In the genomic region with DNA sequence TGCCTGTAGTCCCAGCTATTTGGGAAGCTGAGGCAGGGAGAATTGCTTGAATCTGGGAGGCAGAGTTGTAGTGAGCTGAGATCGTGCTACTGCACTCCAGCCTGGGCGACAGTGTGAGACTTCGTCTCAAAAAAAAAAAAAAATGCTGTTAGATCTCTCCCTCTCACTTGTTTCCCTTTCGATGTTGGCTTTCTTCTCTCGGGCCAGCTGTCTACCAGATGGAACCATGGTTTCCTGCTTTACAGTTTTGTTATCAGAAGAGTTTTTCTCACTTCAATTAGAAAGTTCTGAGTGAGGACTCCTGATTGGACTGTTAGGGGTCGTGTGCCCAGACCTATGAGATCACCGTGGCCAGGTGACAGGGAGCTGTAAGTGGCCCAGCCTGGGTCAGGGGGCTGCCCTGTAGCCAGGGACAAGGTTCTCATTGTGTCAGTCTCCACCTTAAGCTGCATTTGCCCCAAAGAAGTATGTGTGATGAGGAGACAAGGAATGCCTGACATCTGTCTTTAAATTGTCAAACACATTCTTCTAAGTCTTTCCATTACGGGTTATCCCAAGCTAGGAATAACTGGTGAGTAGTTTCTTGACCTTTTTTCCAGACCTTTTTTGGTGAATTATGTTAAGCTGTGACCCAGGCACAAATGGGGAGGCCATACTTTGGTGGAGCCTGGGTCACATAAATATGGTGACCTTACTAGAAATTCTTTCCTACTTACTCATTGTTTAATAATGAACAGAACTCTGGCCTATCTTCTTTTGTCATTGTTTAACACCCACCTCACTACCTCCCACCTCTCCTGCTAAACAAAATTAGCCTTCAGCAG, we compare ENCODE assay signal across 9 cellular contexts. TPM values are rescaled to one million over a fixed set of nuclear protein-coding genes. Genes with fewer than 3 reads are reported as not detected.
DNase-seq lines count a peak whose midpoint lies in the region; ATAC-seq and TF ChIP-seq lines count a peak whose summit lies in the region.
"Had no signal": no experiment of that assay in that cellular context is flagged by ENCODE, and none has a peak within 500 bp of the region (broad histone marks: within the 10 kb centered on the region; RNA-seq: fewer than 3 reads in every experiment).

No MANE protein-coding gene starts in this region.

- H3K4me1 ChIP-seq in endodermal cell (ENCODE audit: control insufficient read depth, insufficient read depth, low read length) (peaks cover 24% of the 10 kb centered on the region), Peyer's patch (peaks cover 0 to 6% (median 0%) of the 10 kb centered on the region in 4 donors)
- H3K4me1 ChIP-seq: parathyroid adenoma had no signal

- peaks cover 44% of the 10 kb centered on the region for H3K4me1 Mint-ChIP-seq in T-helper 1 cell treated with Interleukin-12 subunit alpha and Interleukin-12 subunit beta and Interleukin-4 antibody, amounts not matched to agents 30 μg/mL and 1 μg/mL, for 36 hours (ENCODE audit: low read depth)
- H3K4me1 Mint-ChIP-seq in endodermal cell = peaks cover 73% of the 10 kb centered on the region

- H3K36me3 ChIP-seq in endodermal cell (ENCODE audit: control insufficient read depth, insufficient read depth, low read length) = peaks cover 20% of the 10 kb centered on the region
- no peaks in the 10 kb centered on the region for H3K36me3 ChIP-seq in Peyer's patch

- peak overlapping the region; percentile 45 for H3K4me3 Mint-ChIP-seq in T-helper 1 cell treated with Interleukin-12 subunit alpha and Interleukin-12 subunit beta and Interleukin-4 antibody, amounts not matched to agents 30 μg/mL and 1 μg/mL, for 36 hours
- peak overlapping the region; percentile 48 for H3K4me3 Mint-ChIP-seq in endodermal cell

- H3K27me3 ChIP-seq in endodermal cell (ENCODE audit: control insufficient read depth, insufficient read depth, low read length, poor library complexity, severe bottlenecking) (no peaks in the 10 kb centered on the region), Peyer's patch (no peaks in the 10 kb centered on the region)

- DNase-seq in endodermal cell (peak; percentile 87), NCI-H2171 (lab: John Stamatoyannopoulos, UW) (no peak), Peyer's patch (no peak), NCI-H345 (lab: John Stamatoyannopoulos, UW) (no peak)
- DNase-seq in stimulated activated CD8-positive, alpha-beta memory T cell treated with anti-CD3 and anti-CD28 coated beads, Interleukin-4, amount 100 ng/mL, for 48 hours = peak; percentile 28

- ATAC-seq in GM18502 (IDR thresholded peaks at IDR 0.05; ENCODE audit: poor library complexity, unreplicated experiment) (peak; percentile 83), HG02571 (IDR thresholded peaks at IDR 0.05; ENCODE audit: unreplicated experiment) (peak; percentile 75)

- peak overlapping the region; percentile 68 for H3K27ac Mint-ChIP-seq in T-helper 1 cell treated with Interleukin-12 subunit alpha and Interleukin-12 subunit beta and Interleukin-4 antibody, amounts not matched to agents 30 μg/mL and 1 μg/mL, for 36 hours
- H3K27ac Mint-ChIP-seq in endodermal cell = peak overlapping the region; percentile 88

- H3K4me3 ChIP-seq in endodermal cell (ENCODE audit: low read length) = peak overlapping the region; percentile 78
- H3K4me3 ChIP-seq in Peyer's patch = no peak overlapping the region

- no peaks in the 10 kb centered on the region for H3K27me3 Mint-ChIP-seq in T-helper 1 cell treated with Interleukin-12 subunit alpha and Interleukin-12 subunit beta and Interleukin-4 antibody, amounts not matched to agents 30 μg/mL and 1 μg/mL, for 36 hours (ENCODE audit: low read depth)
- H3K27me3 Mint-ChIP-seq in endodermal cell (ENCODE audit: insufficient read depth) = no peaks in the 10 kb centered on the region

- H3K36me3 Mint-ChIP-seq in T-helper 1 cell treated with Interleukin-12 subunit alpha and Interleukin-12 subunit beta and Interleukin-4 antibody, amounts not matched to agents 30 μg/mL and 1 μg/mL, for 36 hours (ENCODE audit: low read depth) = peaks cover 13% of the 10 kb centered on the region
- peaks cover 12% of the 10 kb centered on the region for H3K36me3 Mint-ChIP-seq in endodermal cell (ENCODE audit: low read depth)

- H3K27ac ChIP-seq in endodermal cell (ENCODE audit: low read depth, low read length) (no peak overlapping the region), Peyer's patch (peak overlapping the region in 1 of 4 donors; percentile 38)
- H3K27ac ChIP-seq: parathyroid adenoma had no signal

- TF ChIP-seq CTCF in endodermal cell (conservative IDR thresholded peaks at IDR 0.05) = no peak
- TF ChIP-seq CTCF in Peyer's patch (IDR thresholded peaks at IDR 0.05) = no peak

- TF ChIP-seq POLR2A in Peyer's patch (IDR thresholded peaks at IDR 0.05) = no peak

- H3K9ac ChIP-seq in endodermal cell (ENCODE audit: extremely low read depth, low read length, poor library complexity, severe bottlenecking) = peak overlapping the region; percentile 50
- H3K9ac ChIP-seq: parathyroid adenoma had no signal

- H3K9me3 Mint-ChIP-seq in T-helper 1 cell treated with Interleukin-12 subunit alpha and Interleukin-12 subunit beta and Interleukin-4 antibody, amounts not matched to agents 30 μg/mL and 1 μg/mL, for 36 hours = no peaks in the 10 kb centered on the region
- peaks cover 6% of the 10 kb centered on the region for H3K9me3 Mint-ChIP-seq in endodermal cell

- 53 to 57% methylated on average over 6 to 8 of the region's 8 CpGs for WGBS in endodermal cell (ENCODE audit: insufficient coverage in 1 of 2, insufficient read length in 1 of 2), 2 experiments

- peaks cover 11% of the 10 kb centered on the region for H3K9me3 ChIP-seq in endodermal cell (ENCODE audit: control insufficient read depth, low read length)
- no peaks in the 10 kb centered on the region for H3K9me3 ChIP-seq in Peyer's patch

RNA-seq across cellular contexts. Expression of gene SNAPC5, which starts 25.2 kb away (rescaled TPM):
- total RNA-seq in endodermal cell (10 to 100 TPM; 25.4 to 27.4 TPM), Peyer's patch (10 to 100 TPM; 12.2 to 26.4 (median 20.4) TPM)
- 22.0 TPM for polyA plus RNA-seq in endodermal cell (2013, experiment 1 of 2)
- polyA plus RNA-seq in endodermal cell (2013, experiment 2 of 2) = 25.3 TPM

RNA-seq across cellular contexts. Expression of gene RPL4, which starts 32.3 kb away (rescaled TPM):
- total RNA-seq in endodermal cell = 1,000 to 10,000 TPM; 2,700 to 3,227 TPM
- 4,331 TPM for polyA plus RNA-seq in endodermal cell (2013, experiment 1 of 2)
- polyA plus RNA-seq in endodermal cell (2013, experiment 2 of 2) = 4,059 TPM
- 1,000 to 10,000 TPM in 2 of 4 donors, 100 to 1,000 TPM in 2; 638 to 1,911 (median 945) TPM for total RNA-seq in Peyer's patch

RNA-seq across cellular contexts. Expression of gene ZWILCH, which starts 32.7 kb away (rescaled TPM):
- total RNA-seq in endodermal cell = 10 to 100 TPM; 37.3 to 44.2 TPM
- polyA plus RNA-seq in endodermal cell (2013, experiment 1 of 2) = 41.3 TPM
- 36.1 TPM for polyA plus RNA-seq in endodermal cell (2013, experiment 2 of 2)
- total RNA-seq in Peyer's patch = 10 to 100 TPM in 1 of 4 donors, 1 to 10 TPM in 3; 3.6 to 11.2 (median 6.7) TPM

Comparison
In these comparisons a context has a peak if more than half of its experiments do, and no peak if none do; other contexts are left out.
1. DNase-seq: peak in endodermal cell (single experiment) and stimulated activated CD8-positive, alpha-beta memory T cell treated with anti-CD3 and anti-CD28 coated beads, Interleukin-4, amount 100 ng/mL, for 48 hours (single experiment); none in NCI-H2171 (single experiment), Peyer's patch (0 of 3) and NCI-H345 (single experiment).